28 cellular contexts compared by ENCODE assay signal in the genomic region with DNA sequence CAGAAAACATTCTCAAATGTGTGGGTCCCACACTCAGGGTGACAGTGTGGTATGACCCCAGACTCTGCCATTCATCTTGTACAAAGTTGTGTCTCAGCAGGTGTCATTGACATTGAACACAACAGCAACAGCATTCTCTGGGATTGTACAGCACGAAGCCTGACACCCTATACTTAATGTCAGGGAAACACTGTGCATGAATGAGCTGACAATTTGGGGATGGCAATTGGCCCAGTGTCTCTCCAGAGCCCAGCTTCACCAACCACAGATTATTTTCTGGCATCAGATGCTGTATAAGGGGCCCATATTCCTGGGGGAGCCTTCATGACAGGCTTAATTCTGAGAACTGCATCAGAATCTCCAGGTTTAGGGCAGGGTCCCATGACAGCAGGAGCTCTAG.
"Had no signal": no experiment of that assay in that cellular context is flagged by ENCODE, and none has a peak within 500 bp of the region (broad histone marks: within the 10 kb centered on the region; RNA-seq: fewer than 3 reads in every experiment).

No MANE protein-coding gene starts in this region.

- H3K9me3 ChIP-seq: esophagus muscularis mucosa, gastroesophageal sphincter, mucosa of descending colon, neutrophil, right lobe of liver, suprapubic skin had no signal

- H3K27ac Mint-ChIP-seq: mesothelial cell of epicardium; natural killer cell treated with Interleukin-12 subunit alpha and Interleukin-12 subunit beta and Interleukin-15 and Interleukin-18, amount 100 ng/mL, for 72 hours; progenitor cell of endocrine pancreas had no signal

- ATAC-seq: foreskin keratinocyte; gastroesophageal sphincter; heart left ventricle; left lobe of liver; mucosa of descending colon; natural killer cell treated with Interleukin-12 subunit alpha and Interleukin-12 subunit beta and Interleukin-15 and Interleukin-18, amount 100 ng/mL, for 72 hours; right lobe of liver; stimulated activated naive CD8-positive, alpha-beta T cell treated with anti-CD3 and anti-CD28 coated beads, Interleukin-15, amount 100 ng/mL, for 72 hours had no signal

- H3K27ac ChIP-seq: coronary artery, esophagus muscularis mucosa, foreskin keratinocyte, gastroesophageal sphincter, heart left ventricle, hepatocyte, neutrophil, parathyroid adenoma, right lobe of liver, suprapubic skin had no signal

- H3K27me3 ChIP-seq: foreskin keratinocyte, heart left ventricle, hepatocyte, neutrophil, right lobe of liver, suprapubic skin had no signal

- H3K9me3 Mint-ChIP-seq: mesothelial cell of epicardium; naive B cell; natural killer cell treated with Interleukin-12 subunit alpha and Interleukin-12 subunit beta and Interleukin-15 and Interleukin-18, amount 100 ng/mL, for 72 hours; neural crest cell; stimulated activated naive CD8-positive, alpha-beta T cell treated with anti-CD3 and anti-CD28 coated beads, Interleukin-15, amount 100 ng/mL, for 72 hours had no signal

- H3K36me3 Mint-ChIP-seq: mesothelial cell of epicardium; naive B cell; natural killer cell treated with Interleukin-12 subunit alpha and Interleukin-12 subunit beta and Interleukin-15 and Interleukin-18, amount 100 ng/mL, for 72 hours had no signal

- H3K4me3 ChIP-seq: coronary artery, esophagus muscularis mucosa, gastroesophageal sphincter, heart left ventricle, hepatocyte, mucosa of descending colon, right lobe of liver, suprapubic skin had no signal

- DNase-seq: dermis blood vessel endothelial cell; effector memory CD4-positive, alpha-beta T cell; foreskin keratinocyte; heart left ventricle; kidney; mesenchymal stem cell; mucosa of descending colon; naive B cell; right lobe of liver; small intestine; stimulated activated CD4-positive, alpha-beta T cell treated with anti-CD3 and anti-CD28 coated beads, Interleukin-15, amount 100 ng/mL, for 24 hours; stimulated activated CD4-positive, alpha-beta T cell treated with anti-CD3 and anti-CD28 coated beads, Interleukin-4, amount 100 ng/mL, for 1 hour; stimulated activated CD8-positive, alpha-beta memory T cell treated with anti-CD3 and anti-CD28 coated beads, Interleukin-4, amount 100 ng/mL, for 48 hours; stimulated activated naive CD4-positive, alpha-beta T cell; stimulated activated naive CD8-positive, alpha-beta T cell treated with anti-CD3 and anti-CD28 coated beads, Interleukin-15, amount 100 ng/mL, for 72 hours; trophoblast cell had no signal

- H3K4me1 ChIP-seq: foreskin keratinocyte, gastroesophageal sphincter, parathyroid adenoma, right lobe of liver, suprapubic skin had no signal

- H3K36me3 ChIP-seq: esophagus muscularis mucosa, gastroesophageal sphincter, heart left ventricle, neutrophil, right lobe of liver, suprapubic skin had no signal
